8 cellular contexts compared by ENCODE assay signal in the genomic region with DNA sequence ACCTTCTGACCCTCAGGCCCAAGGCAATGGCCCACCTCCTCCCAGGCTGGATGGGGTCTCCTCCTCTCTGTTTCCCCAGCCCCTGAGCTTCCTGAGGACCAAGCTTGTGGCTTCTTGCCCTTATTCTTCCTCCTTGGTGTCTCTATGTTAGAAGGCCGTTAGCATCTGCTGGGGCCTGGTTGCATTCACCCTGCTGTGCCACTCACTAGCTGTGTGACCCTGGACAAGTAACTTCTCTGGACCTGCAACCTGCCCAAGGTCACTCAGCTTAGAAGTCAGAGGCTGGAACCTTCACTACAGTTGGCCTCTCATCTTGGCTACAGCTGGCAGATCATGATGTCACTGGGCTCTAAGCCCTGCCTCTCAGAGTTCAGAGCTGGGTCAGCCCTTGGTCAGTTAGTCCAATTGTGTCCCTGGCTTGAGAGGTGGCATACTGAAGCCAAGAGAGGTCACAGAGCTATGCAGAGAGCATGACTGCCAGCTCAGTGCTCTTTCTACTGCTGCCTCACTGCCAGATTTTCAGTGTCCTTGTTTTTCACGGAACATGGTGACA. TPM values are rescaled to one million over a fixed set of nuclear protein-coding genes. Genes with fewer than 3 reads are reported as not detected.
A peak's percentile ranks its signal among the peaks of the same experiment; 100 is the strongest.
DNase-seq lines count a peak whose midpoint lies in the region; ATAC-seq and TF ChIP-seq lines count a peak whose summit lies in the region.

No MANE protein-coding gene starts in this region.

- peak overlapping the region; percentile 68 for H3K27ac ChIP-seq in CD8-positive, alpha-beta T cell (ENCODE audit: low read depth, low read length)
- H3K27ac ChIP-seq in VCaP (0 out of 2 replicates have a peak overlapping the region, but pooled peaks have one; percentile 84), rectal smooth muscle tissue (ENCODE audit: low read depth, low read length) (peak overlapping the region; percentile 75)

- no peaks in the 10 kb centered on the region for H3K36me3 ChIP-seq in CD8-positive, alpha-beta T cell (ENCODE audit: insufficient read depth, low read length)
- H3K36me3 ChIP-seq in rectal smooth muscle tissue (ENCODE audit: control insufficient read depth, insufficient read depth, low read length): no peaks in the 10 kb centered on the region

- POLR2A ChIA-PET in CD8-positive, alpha-beta T cell (lab: Charles Lee): interaction anchor here (2.0 to 4.9 kb wide), 2 partner anchors 14 to 32 kb away, joined by 5 to 21 read pairs; a partner anchor contains a TSS

- H3K4me3 ChIP-seq in CD8-positive, alpha-beta T cell (ENCODE audit: low read depth, low read length): no peak overlapping the region
- no peak overlapping the region for H3K4me3 ChIP-seq in foreskin fibroblast (ENCODE audit: low read depth in 1 of 2, low read length in 2 of 2)
- H3K4me3 ChIP-seq in rectal smooth muscle tissue (ENCODE audit: low read length): no peak overlapping the region

- H3K27me3 Mint-ChIP-seq in CD8-positive, alpha-beta T cell (ENCODE audit: low read depth): no peaks in the 10 kb centered on the region

- no peaks in the 10 kb centered on the region for H3K9me3 ChIP-seq in CD8-positive, alpha-beta T cell (ENCODE audit: low read length)

- H3K27me3 ChIP-seq in CD8-positive, alpha-beta T cell (ENCODE audit: insufficient read depth, low read length): no peaks in the 10 kb centered on the region
- H3K27me3 ChIP-seq in rectal smooth muscle tissue (ENCODE audit: control insufficient read depth, insufficient read depth, low read length): no peaks in the 10 kb centered on the region

- intact Hi-C loops in CD8-positive, alpha-beta T cell (cut with DNase I, micrococcal nuclease): no loop called here

- H3K9me3 Mint-ChIP-seq in CD8-positive, alpha-beta T cell: no peaks in the 10 kb centered on the region

- H3K4me3 Mint-ChIP-seq in CD8-positive, alpha-beta T cell: peak overlapping the region; percentile 41

- peaks cover 37% of the 10 kb centered on the region for H3K4me1 ChIP-seq in CD8-positive, alpha-beta T cell (ENCODE audit: insufficient read depth, low read length)
- peaks cover 16% of the 10 kb centered on the region for H3K4me1 ChIP-seq in rectal smooth muscle tissue (ENCODE audit: control insufficient read depth, insufficient read depth, low read length)

- no peak for DNase-seq in CD8-positive, alpha-beta T cell
- DNase-seq in foreskin fibroblast: peak; percentile 76 to 80
- no peak for DNase-seq in GF-D8 (lab: John Stamatoyannopoulos, UW)

- TF ChIP-seq CTCF in CD8-positive, alpha-beta T cell (IDR thresholded peaks at IDR 0.05): no peak
- TF ChIP-seq CTCF in VCaP (conservative IDR thresholded peaks at IDR 0.05) (no peak), foreskin fibroblast (IDR thresholded peaks at IDR 0.05; ENCODE audit: low read depth, low read length) (no peak)

- ATAC-seq in CD8-positive, alpha-beta T cell: no peak
- no peak for ATAC-seq in GM18868 (IDR thresholded peaks at IDR 0.05; ENCODE audit: unreplicated experiment)
- ATAC-seq in GM21737 (IDR thresholded peaks at IDR 0.05; ENCODE audit: unreplicated experiment): no peak
- no peak for ATAC-seq in GM21717 (IDR thresholded peaks at IDR 0.05; ENCODE audit: unreplicated experiment)

- CTCF ChIA-PET in CD8-positive, alpha-beta T cell (lab: Charles Lee): interaction anchor here (0.9 to 4.6 kb wide), 5 partner anchors 10 to 98 kb away, joined by 3 to 14 read pairs (median 5); no protein-coding TSS in a partner anchor

- peaks cover 45% of the 10 kb centered on the region for H3K4me1 Mint-ChIP-seq in CD8-positive, alpha-beta T cell (ENCODE audit: low read depth)

- H3K9ac ChIP-seq in rectal smooth muscle tissue (ENCODE audit: low read length): peak overlapping the region; percentile 36

- peaks cover 2% of the 10 kb centered on the region for H3K36me3 Mint-ChIP-seq in CD8-positive, alpha-beta T cell

- peak overlapping the region; percentile 93 for H3K27ac Mint-ChIP-seq in CD8-positive, alpha-beta T cell

RNA-seq across cellular contexts. Expression of a gene that starts 3.0 kb away (rescaled TPM):
- total RNA-seq in CD8-positive, alpha-beta T cell: 10 to 100 TPM; 71.0 to 95.7 TPM

RNA-seq across cellular contexts. Expression of a gene that starts 14.2 kb away (rescaled TPM):
- 1 to 10 TPM; 3.0 to 5.5 TPM for total RNA-seq in CD8-positive, alpha-beta T cell

RNA-seq across cellular contexts. Expression of a gene that starts 21.1 kb away (rescaled TPM):
- total RNA-seq in CD8-positive, alpha-beta T cell: not detected

RNA-seq across cellular contexts. Expression of a gene that starts 22.0 kb away (rescaled TPM):
- 1 to 10 TPM in 1 of 2 experiments, under 1 TPM in 1; 1.00 to 1.8 TPM for total RNA-seq in CD8-positive, alpha-beta T cell

RNA-seq across cellular contexts. Expression of a gene that starts 27.1 kb away (rescaled TPM):
- total RNA-seq in CD8-positive, alpha-beta T cell: not detected

Comparison
In these comparisons a context has a peak if more than half of its experiments do, and no peak if none do; other contexts are left out.
1. DNase-seq: peak in foreskin fibroblast (2 of 2); none in CD8-positive, alpha-beta T cell (0 of 7) and GF-D8 (single experiment).
2. Peak in every context shown above with its lines, with median percentiles within 50 percentile points of each other: H3K27ac ChIP-seq.